28 cellular contexts compared by ENCODE assay signal in genomic region chr11:131839326-131839725, GRCh38.
"Had no signal": no experiment of that assay in that cellular context is flagged by ENCODE, and none has a peak within 500 bp of the region (broad histone marks: within the 10 kb centered on the region; RNA-seq: fewer than 3 reads in every experiment).

No MANE protein-coding gene starts in this region.

- H3K27ac Mint-ChIP-seq: mesothelial cell of epicardium; naive B cell; natural killer cell; nephron progenitor cell; neural progenitor cell; stimulated activated memory B cell treated with anti-CD40 and anti-IgM and Interleukin-4, amounts not matched to agents 10 μg/mL and 1 μg/mL and 100 μg/mL, for 72 hours; stimulated activated naive CD8-positive, alpha-beta T cell treated with anti-CD3 and anti-CD28 coated beads, Interleukin-15, Interleukin-2, amounts not matched to agents 100 ng/mL and 50 ng/mL, for 24 hours had no signal

- H3K9me3 ChIP-seq: left ventricle myocardium inferior, neutrophil, psoas muscle, right atrium auricular region, right lobe of liver, suprapubic skin, thoracic aorta, tibial artery, upper lobe of right lung had no signal

- H3K9ac ChIP-seq: neural progenitor cell, parathyroid adenoma had no signal

- H3K27ac ChIP-seq: left ventricle myocardium inferior, neural progenitor cell, neutrophil, parathyroid adenoma, psoas muscle, right atrium auricular region, right lobe of liver, suprapubic skin, thoracic aorta, tibial artery, upper lobe of right lung had no signal

- H2AFZ ChIP-seq: neural progenitor cell, parathyroid adenoma had no signal

- H3K4me3 Mint-ChIP-seq: mesothelial cell of epicardium; naive B cell; natural killer cell; nephron progenitor cell; neural progenitor cell; stimulated activated memory B cell treated with anti-CD40 and anti-IgM and Interleukin-4, amounts not matched to agents 10 μg/mL and 1 μg/mL and 100 μg/mL, for 72 hours; stimulated activated naive CD8-positive, alpha-beta T cell treated with anti-CD3 and anti-CD28 coated beads, Interleukin-15, Interleukin-2, amounts not matched to agents 100 ng/mL and 50 ng/mL, for 24 hours had no signal

- H3K4me3 ChIP-seq: left ventricle myocardium inferior, lung, neural progenitor cell, psoas muscle, right atrium auricular region, right lobe of liver, smooth muscle cell, suprapubic skin, thoracic aorta, tibial artery, upper lobe of right lung had no signal

- H3K27me3 Mint-ChIP-seq: stimulated activated memory B cell treated with anti-CD40 and anti-IgM and Interleukin-4, amounts not matched to agents 10 μg/mL and 1 μg/mL and 100 μg/mL, for 72 hours had no signal

- H3K36me3 Mint-ChIP-seq: mesothelial cell of epicardium; naive B cell; natural killer cell; neural progenitor cell; stimulated activated memory B cell treated with anti-CD40 and anti-IgM and Interleukin-4, amounts not matched to agents 10 μg/mL and 1 μg/mL and 100 μg/mL, for 72 hours had no signal

- H3K79me2 ChIP-seq: parathyroid adenoma had no signal

- H3K4me2 ChIP-seq: neural progenitor cell, smooth muscle cell had no signal

- DNase-seq: kidney; left colon; left ventricle myocardium inferior; mesendoderm; naive B cell; natural killer cell; nephron progenitor cell; occipital lobe; psoas muscle; right lobe of liver; stimulated activated CD4-positive, alpha-beta T cell treated with anti-CD3 and anti-CD28 coated beads, Interleukin-1b, Interleukin-23, amount 100 ng/mL, for 48 hours; stimulated activated CD4-positive, alpha-beta T cell treated with anti-CD3 and anti-CD28 coated beads, Interleukin-2, amount 100 ng/mL, for 48 hours; stimulated activated CD4-positive, alpha-beta T cell treated with anti-CD3 and anti-CD28 coated beads, Interleukin-4, amount 100 ng/mL, for 4 hours; stimulated activated CD8-positive, alpha-beta memory T cell treated with anti-CD3 and anti-CD28 coated beads, Interleukin-4, amount 100 ng/mL, for 48 hours; tibial artery; trophoblast cell; upper lobe of right lung had no signal

- H3K4me1 ChIP-seq: left ventricle myocardium inferior, psoas muscle, right atrium auricular region, right lobe of liver, suprapubic skin, tibial artery, upper lobe of right lung had no signal

- H3K36me3 ChIP-seq: left ventricle myocardium inferior, neural progenitor cell, neutrophil, right atrium auricular region, right lobe of liver, suprapubic skin, thoracic aorta, tibial artery, upper lobe of right lung had no signal

- H3K4me1 Mint-ChIP-seq: naive B cell; natural killer cell; stimulated activated memory B cell treated with anti-CD40 and anti-IgM and Interleukin-4, amounts not matched to agents 10 μg/mL and 1 μg/mL and 100 μg/mL, for 72 hours had no signal

- H3K27me3 ChIP-seq: neural progenitor cell, neutrophil, right atrium auricular region, right lobe of liver, suprapubic skin, tibial artery, upper lobe of right lung had no signal

- ATAC-seq: left colon; natural killer cell; psoas muscle; right lobe of liver; stimulated activated memory B cell treated with anti-CD40 and anti-IgM and Interleukin-4, amounts not matched to agents 10 μg/mL and 1 μg/mL and 100 μg/mL, for 72 hours; upper lobe of right lung had no signal

- H3K9me3 Mint-ChIP-seq: nephron progenitor cell had no signal
